Comparison of ENCODE assay signal across 8 cellular contexts in genomic region chr10:34638405-34639054, GRCh38.
DNase-seq lines count a peak whose midpoint lies in the region; ATAC-seq, FAIRE-seq and TF ChIP-seq lines count a peak whose summit lies in the region.

No MANE protein-coding gene starts in this region.

- DNase-seq in DND-41 (peak; percentile 76), H4 (ENCODE audit: low spot score) (peak; percentile 59), NCI-H146 treated with DMSO at 0.1 percent for 48 hours (lab: John Stamatoyannopoulos, UW; ENCODE audit: unreplicated experiment) (peak; percentile 62), bronchial epithelial cell (ENCODE audit: low read depth) (peak; percentile 75), kidney (peak; percentile 92)
- DNase-seq in stimulated activated CD4-positive, alpha-beta T cell treated with anti-CD3 and anti-CD28 coated beads, Interleukin-1b, Interleukin-23, amount 100 ng/mL, for 48 hours = peak; percentile 61

- H3K79me2 ChIP-seq in DND-41 (ENCODE audit: insufficient read depth, low read length) = peaks cover 65% of the 10 kb centered on the region

- ATAC-seq in DND-41 (ENCODE audit: insufficient read depth, low read depth) = peak; percentile 70
- ATAC-seq in HG03025 (IDR thresholded peaks at IDR 0.05; ENCODE audit: low FRiP score, unreplicated experiment) = no peak

- H2AFZ ChIP-seq in DND-41 (ENCODE audit: low read depth, low read length) = no peak overlapping the region

- H3K4me3 ChIP-seq in DND-41 (ENCODE audit: low read depth in 1 of 2, low read length in 2 of 2) (no peak overlapping the region), bronchial epithelial cell (ENCODE audit: low read depth, low read length) (no peak overlapping the region), kidney (ENCODE audit: low read length in 2 of 2) (no peak overlapping the region)

- H3K9ac ChIP-seq in DND-41 (ENCODE audit: low read depth, low read length) = no peak overlapping the region
- no peak overlapping the region for H3K9ac ChIP-seq in kidney (ENCODE audit: low read length in 2 of 2)

- H3K27ac ChIP-seq in DND-41 (ENCODE audit: low read length) (no peak overlapping the region), VCaP (no peak overlapping the region), kidney (ENCODE audit: low read depth in 2 of 2, low read length in 2 of 2) (no peak overlapping the region)

- H3K36me3 ChIP-seq in DND-41 (ENCODE audit: insufficient read depth, low read length) (no peaks in the 10 kb centered on the region), bronchial epithelial cell (ENCODE audit: control insufficient read depth, insufficient read depth, low read length) (no peaks in the 10 kb centered on the region), kidney (ENCODE audit: control insufficient read depth in 1 of 2, insufficient read depth in 2 of 2, low read length in 2 of 2) (no peaks in the 10 kb centered on the region)

- peaks cover 73% of the 10 kb centered on the region for H4K20me1 ChIP-seq in DND-41 (ENCODE audit: insufficient read depth, low read length)

- FAIRE-seq in bronchial epithelial cell (lab: Jason Lieb, UNC) (no peak), kidney (lab: Jason Lieb, UNC) (peak; percentile 88)

- peak; percentile 93 for TF ChIP-seq CTCF in DND-41 (IDR thresholded peaks at IDR 0.05; ENCODE audit: borderline replicate concordance, extremely low read depth, low read length, poor library complexity, severe bottlenecking)
- TF ChIP-seq CTCF in VCaP (conservative IDR thresholded peaks at IDR 0.05) = peak; percentile 93
- peak; percentile 80 for TF ChIP-seq CTCF in bronchial epithelial cell (IDR thresholded peaks at IDR 0.05; ENCODE audit: insufficient read depth, low read length, severe bottlenecking)
- peak; percentile 92 for TF ChIP-seq CTCF in kidney (IDR thresholded peaks at IDR 0.05; ENCODE audit: borderline replicate concordance, extremely low read depth, insufficient read depth)

- H3K4me1 ChIP-seq in DND-41 (ENCODE audit: insufficient read depth, low read length) = no peaks in the 10 kb centered on the region
- H3K4me1 ChIP-seq in kidney (ENCODE audit: control insufficient read depth in 1 of 2, insufficient read depth in 1 of 2, low read depth in 1 of 2, low read length in 2 of 2) = peaks cover 8 to 30% of the 10 kb centered on the region in 2 donors

- H3K9me3 ChIP-seq in DND-41 (ENCODE audit: insufficient read depth, low read length, severe bottlenecking) = no peaks in the 10 kb centered on the region
- no peaks in the 10 kb centered on the region for H3K9me3 ChIP-seq in kidney (ENCODE audit: control insufficient read depth in 1 of 2, low read length in 2 of 2)

- H3K27me3 ChIP-seq in DND-41 (ENCODE audit: insufficient read depth, low read length, poor library complexity) = no peaks in the 10 kb centered on the region
- no peaks in the 10 kb centered on the region for H3K27me3 ChIP-seq in bronchial epithelial cell (ENCODE audit: control insufficient read depth, insufficient read depth, low read length)

- H3K4me2 ChIP-seq in DND-41 (ENCODE audit: insufficient read depth, low read length) = no peak overlapping the region

- intact Hi-C loops in kidney (cut with DNase I) = loop anchor here (10.0 kb wide), 1 partner anchor 1304 kb away; the partner anchor contains the start of gene NRP1
